In the genomic region with DNA sequence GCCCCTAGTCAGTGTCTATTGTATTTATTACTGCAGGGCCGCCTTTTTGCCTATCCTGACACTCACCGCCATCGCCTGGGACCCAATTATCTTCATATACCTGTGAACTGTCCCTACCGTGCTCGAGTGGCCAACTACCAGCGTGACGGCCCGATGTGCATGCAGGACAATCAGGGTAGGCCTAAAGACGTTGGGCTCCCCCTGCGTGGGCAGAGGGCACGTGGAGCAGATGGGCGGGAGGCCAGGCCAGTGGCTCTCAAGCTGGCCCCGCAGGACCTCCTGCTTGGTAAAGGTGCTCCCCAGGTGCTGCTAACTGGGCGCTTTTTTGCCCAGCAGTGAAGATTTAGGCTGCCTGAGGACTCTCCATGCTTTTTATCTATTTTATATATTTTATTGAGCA, we compare ENCODE assay signal across 4 cellular contexts. TPM values are rescaled to one million over a fixed set of nuclear protein-coding genes. Genes with fewer than 3 reads are reported as not detected.
"Had no signal": no experiment of that assay in that cellular context is flagged by ENCODE, and none has a peak within 500 bp of the region (broad histone marks: within the 10 kb centered on the region; RNA-seq: fewer than 3 reads in every experiment).

No MANE protein-coding gene starts in this region.

- DNase-seq: H9, HCEC 1CT had no signal

- ATAC-seq: GM23338 had no signal

- H3K4me3 ChIP-seq: GM23338 had no signal

RNA-seq across cellular contexts. Expression of a gene that starts 52.4 kb away (rescaled TPM):
- total RNA-seq: GM23338, H1, H9 had no signal
